In the genomic region with DNA sequence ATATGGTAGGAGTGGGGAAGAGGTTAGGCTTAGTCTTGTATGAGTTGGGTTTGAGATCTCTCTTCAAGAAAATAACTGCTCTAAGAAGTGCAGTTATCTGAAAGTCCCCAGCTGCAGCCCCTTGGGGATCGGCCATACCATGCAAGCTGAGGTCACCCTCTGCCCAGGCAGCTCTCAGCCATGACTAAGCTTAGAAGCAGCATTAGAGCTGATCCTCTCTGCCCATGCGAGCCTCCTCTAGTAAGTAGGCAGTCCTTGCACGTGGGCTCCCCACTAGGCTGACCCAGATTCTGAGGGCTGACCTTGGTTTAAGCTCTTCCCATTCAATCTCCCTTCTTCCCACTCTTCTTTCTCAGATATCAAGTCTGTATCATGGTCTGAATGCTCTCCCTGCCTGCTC, we compare ENCODE assay signal across 1 cellular context.
A peak's percentile ranks its signal among the peaks of the same experiment; 100 is the strongest.
TF ChIP-seq lines count a peak whose summit lies in the region.

No MANE protein-coding gene starts in this region.

TF ChIP-seq in SK-N-SH, 30 proteins besides CTCF, POLR2A, EP300 and RAD21:
- TF ChIP-seq TCF12 (IDR thresholded peaks at IDR 0.05) (peak; percentile 37; the same call in 1 of the 2 replicates), SIN3A (IDR thresholded peaks at IDR 0.05; ENCODE audit: borderline replicate concordance, low read depth, low read length) (no peak), FOSL2 (IDR thresholded peaks at IDR 0.05; ENCODE audit: borderline replicate concordance, low read depth) (peak; percentile 61; the same call in 1 of the 2 replicates)
